ENCODE assay signal across 23 cellular contexts in the genomic region with DNA sequence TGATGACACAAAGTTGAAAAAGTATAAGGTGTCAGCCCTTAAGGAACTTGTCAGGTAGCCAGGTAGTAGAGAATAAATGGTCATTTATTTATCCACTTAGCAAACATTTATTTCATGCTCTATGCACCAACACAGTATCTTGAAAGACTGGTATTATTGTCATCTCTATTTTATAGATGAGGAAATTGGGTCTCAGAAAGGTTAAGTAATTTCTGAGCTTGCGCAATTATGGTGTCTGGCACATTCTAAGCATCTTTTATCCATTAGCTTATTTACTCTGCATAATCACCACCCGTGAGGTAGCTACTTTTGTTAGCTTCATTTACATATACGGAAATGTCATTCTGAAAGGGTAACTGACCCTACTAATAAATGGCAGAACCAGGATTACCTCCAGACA. TPM values are rescaled to one million over a fixed set of nuclear protein-coding genes. Genes with fewer than 3 reads are reported as not detected.
A peak's percentile ranks its signal among the peaks of the same experiment; 100 is the strongest.
DNase-seq lines count a peak whose midpoint lies in the region; ATAC-seq and TF ChIP-seq lines count a peak whose summit lies in the region.
"Had no signal": no experiment of that assay in that cellular context is flagged by ENCODE, and none has a peak within 500 bp of the region (broad histone marks: within the 10 kb centered on the region; RNA-seq: fewer than 3 reads in every experiment).

No MANE protein-coding gene starts in this region.

- TF ChIP-seq EP300 in upper lobe of left lung (IDR thresholded peaks at IDR 0.05) = no peak

- H3K27me3 Mint-ChIP-seq in natural killer cell treated with Interleukin-12 subunit alpha and Interleukin-12 subunit beta and Interleukin-15 and Interleukin-18, amount 100 ng/mL, for 72 hours = peaks cover 32 to 37% of the 10 kb centered on the region in 2 donors
- H3K27me3 Mint-ChIP-seq in natural killer cell (ENCODE audit: low read depth in 2 of 2) = peaks cover 24 to 30% of the 10 kb centered on the region in 2 donors

- no peak overlapping the region for H3K27ac Mint-ChIP-seq in natural killer cell treated with Interleukin-12 subunit alpha and Interleukin-12 subunit beta and Interleukin-15 and Interleukin-18, amount 100 ng/mL, for 72 hours
- no peak overlapping the region for H3K27ac Mint-ChIP-seq in natural killer cell
- H3K27ac Mint-ChIP-seq: activated CD8-positive, alpha-beta T cell treated with anti-CD3 and anti-CD28 coated beads for 36 hours; activated naive CD8-positive, alpha-beta T cell treated with anti-CD3 and anti-CD28 coated beads for 36 hours; naive B cell; stimulated activated memory B cell treated with anti-CD40 and anti-IgM and Interleukin-4, amounts not matched to agents 10 μg/mL and 1 μg/mL and 100 μg/mL, for 72 hours had no signal

- intact Hi-C loops in natural killer cell (cut with micrococcal nuclease) = no loop called here

- no peak for TF ChIP-seq POLR2A in upper lobe of left lung (IDR thresholded peaks at IDR 0.05)

- WGBS in upper lobe of left lung, 2 donors = 77 to 80% methylated on average over 3 of the region's 3 CpGs

- TF ChIP-seq CTCF in natural killer cell (IDR thresholded peaks at IDR 0.05) (no peak), epithelial cell of esophagus (IDR thresholded peaks at IDR 0.05; ENCODE audit: insufficient read depth, low read depth, low read length, missing control alignments) (no peak), upper lobe of left lung (IDR thresholded peaks at IDR 0.05) (no peak)

- no peak for ATAC-seq in natural killer cell treated with Interleukin-12 subunit alpha and Interleukin-12 subunit beta and Interleukin-15 and Interleukin-18, amount 100 ng/mL, for 72 hours
- ATAC-seq in natural killer cell = no peak
- no peak for ATAC-seq in upper lobe of left lung (ENCODE audit: low FRiP score in 2 of 2)
- ATAC-seq: activated CD8-positive, alpha-beta T cell treated with anti-CD3 and anti-CD28 coated beads for 36 hours; stimulated activated memory B cell treated with anti-CD40 and anti-IgM and Interleukin-4, amounts not matched to agents 10 μg/mL and 1 μg/mL and 100 μg/mL, for 72 hours had no signal

- peaks cover 1% of the 10 kb centered on the region for H3K36me3 Mint-ChIP-seq in natural killer cell treated with Interleukin-12 subunit alpha and Interleukin-12 subunit beta and Interleukin-15 and Interleukin-18, amount 100 ng/mL, for 72 hours
- H3K36me3 Mint-ChIP-seq in natural killer cell = no peaks in the 10 kb centered on the region

- H3K27ac ChIP-seq in upper lobe of left lung = no peak overlapping the region
- H3K27ac ChIP-seq: C4-2B, dorsolateral prefrontal cortex, HL-60, PC-9 had no signal

- peaks cover 6 to 15% (median 9%) of the 10 kb centered on the region in 4 donors for H3K4me1 ChIP-seq in upper lobe of left lung

- no peaks in the 10 kb centered on the region for H3K9me3 ChIP-seq in upper lobe of left lung

- H3K4me3 Mint-ChIP-seq in natural killer cell treated with Interleukin-12 subunit alpha and Interleukin-12 subunit beta and Interleukin-15 and Interleukin-18, amount 100 ng/mL, for 72 hours = peak overlapping the region; percentile 17
- H3K4me3 Mint-ChIP-seq in natural killer cell = no peak overlapping the region
- H3K4me3 Mint-ChIP-seq: activated CD8-positive, alpha-beta T cell treated with anti-CD3 and anti-CD28 coated beads for 36 hours; activated naive CD8-positive, alpha-beta T cell treated with anti-CD3 and anti-CD28 coated beads for 36 hours; central memory CD8-positive, alpha-beta T cell; stimulated activated memory B cell treated with anti-CD40 and anti-IgM and Interleukin-4, amounts not matched to agents 10 μg/mL and 1 μg/mL and 100 μg/mL, for 72 hours had no signal

- H3K4me1 Mint-ChIP-seq in natural killer cell treated with Interleukin-12 subunit alpha and Interleukin-12 subunit beta and Interleukin-15 and Interleukin-18, amount 100 ng/mL, for 72 hours (ENCODE audit: low read depth in 2 of 2) = peaks cover 6 to 10% of the 10 kb centered on the region in 2 donors
- H3K4me1 Mint-ChIP-seq in natural killer cell = peaks cover 0 to 5% of the 10 kb centered on the region in 2 donors
- H3K4me1 Mint-ChIP-seq: central memory CD8-positive, alpha-beta T cell had no signal

- no peaks in the 10 kb centered on the region for H3K27me3 ChIP-seq in upper lobe of left lung
- H3K27me3 ChIP-seq: dorsolateral prefrontal cortex had no signal

- H3K9me3 Mint-ChIP-seq in natural killer cell treated with Interleukin-12 subunit alpha and Interleukin-12 subunit beta and Interleukin-15 and Interleukin-18, amount 100 ng/mL, for 72 hours = no peaks in the 10 kb centered on the region
- H3K9me3 Mint-ChIP-seq in natural killer cell = no peaks in the 10 kb centered on the region
- H3K9me3 Mint-ChIP-seq: activated CD8-positive, alpha-beta T cell treated with anti-CD3 and anti-CD28 coated beads for 36 hours; activated naive CD8-positive, alpha-beta T cell treated with anti-CD3 and anti-CD28 coated beads for 36 hours; central memory CD8-positive, alpha-beta T cell; naive B cell; stimulated activated memory B cell treated with anti-CD40 and anti-IgM and Interleukin-4, amounts not matched to agents 10 μg/mL and 1 μg/mL and 100 μg/mL, for 72 hours had no signal

- peaks cover 0 to under 1% (median 0%) of the 10 kb centered on the region in 4 donors for H3K36me3 ChIP-seq in upper lobe of left lung

- H3K4me3 ChIP-seq in epithelial cell of esophagus (ENCODE audit: low read length) = no peak overlapping the region
- no peak overlapping the region for H3K4me3 ChIP-seq in upper lobe of left lung
- H3K4me3 ChIP-seq: dorsolateral prefrontal cortex, PC-9 had no signal

- DNase-seq in natural killer cell treated with Interleukin-12 subunit alpha and Interleukin-12 subunit beta and Interleukin-15 and Interleukin-18, amount 100 ng/mL, for 72 hours (ENCODE audit: low spot score) = no peak
- no peak for DNase-seq in natural killer cell
- DNase-seq in NCI-H2196 treated with DMSO at 0.1 percent for 48 hours (lab: John Stamatoyannopoulos, UW; ENCODE audit: unreplicated experiment) = peak; percentile 83
- peak; percentile 57 for DNase-seq in epithelial cell of esophagus (ENCODE audit: low read depth)
- no peak for DNase-seq in upper lobe of left lung
- no peak for DNase-seq in retina
- DNase-seq in T1000 (lab: John Stamatoyannopoulos, UW) = no peak
- DNase-seq: activated CD4-positive, CD25-positive, alpha-beta regulatory T cell treated with anti-CD3 and anti-CD28 coated beads, Interleukin-2, amount 50 U/mL, for 72 hours; activated CD8-positive, alpha-beta T cell treated with anti-CD3 and anti-CD28 coated beads for 36 hours; activated effector memory CD4-positive, alpha-beta T cell treated with Interleukin-2 at 50 U/mL for 16 hours; activated naive CD8-positive, alpha-beta T cell treated with anti-CD3 and anti-CD28 coated beads for 36 hours; dorsolateral prefrontal cortex; mesendoderm; naive B cell; NCI-H1436; NCI-H2227 treated with DMSO at 0.1 percent for 48 hours; SHP77; stimulated activated CD4-positive, alpha-beta T cell treated with anti-CD3 and anti-CD28 coated beads, Interleukin-4, amount 100 ng/mL, for 1 hour had no signal

RNA-seq across cellular contexts. Expression of a gene that starts 2.5 kb away (rescaled TPM):
- 10 to 100 TPM; 22.7 to 37.9 TPM for total RNA-seq in natural killer cell treated with Interleukin-12 subunit alpha and Interleukin-12 subunit beta and Interleukin-15 and Interleukin-18, amount 100 ng/mL, for 72 hours
- total RNA-seq in natural killer cell = 10 to 100 TPM in 1 of 3 donors, 1 to 10 TPM in 2; 7.1 to 10.2 (median 9.0) TPM
- total RNA-seq in upper lobe of left lung = 10 to 100 TPM in 4 of 6 donors, 1 to 10 TPM in 2; 7.1 to 17.0 (median 11.4) TPM

Comparison
In these comparisons a context has a peak if more than half of its experiments do, and no peak if none do; other contexts are left out.
1. DNase-seq: peak in NCI-H2196 treated with DMSO at 0.1 percent for 48 hours (single experiment) and epithelial cell of esophagus (single experiment); none in natural killer cell treated with Interleukin-12 subunit alpha and Interleukin-12 subunit beta and Interleukin-15 and Interleukin-18, amount 100 ng/mL, for 72 hours (single experiment), natural killer cell (single experiment), upper lobe of left lung (0 of 2), retina (single experiment) and T1000 (single experiment).